In the genomic region with DNA sequence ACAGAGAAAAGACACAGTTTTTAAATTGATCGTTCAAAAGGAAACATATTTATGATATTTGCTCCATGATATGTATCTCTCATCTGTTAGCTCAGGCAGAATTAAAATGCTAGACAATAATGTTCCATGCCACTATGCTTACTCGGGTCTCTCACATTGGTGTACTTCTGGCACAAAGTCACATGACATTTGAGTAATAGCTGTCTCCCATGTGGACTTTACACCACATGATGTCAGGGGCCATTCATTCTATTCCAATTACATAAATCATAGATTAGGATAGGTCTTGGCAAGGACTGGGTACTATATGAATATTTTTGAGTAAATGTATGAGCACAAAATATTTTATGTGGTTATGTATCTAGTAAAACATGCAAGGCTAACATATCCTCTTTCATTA, we compare ENCODE assay signal across 1 cellular context.
TF ChIP-seq lines count a peak whose summit lies in the region.

No MANE protein-coding gene starts in this region.

TF ChIP-seq in SK-N-SH treated with all-trans-retinoic acid at 6 μM for 48 hours, 23 proteins besides CTCF, POLR2A, EP300 and RAD21 (continued from another document):
- TF ChIP-seq, protein P1, sequence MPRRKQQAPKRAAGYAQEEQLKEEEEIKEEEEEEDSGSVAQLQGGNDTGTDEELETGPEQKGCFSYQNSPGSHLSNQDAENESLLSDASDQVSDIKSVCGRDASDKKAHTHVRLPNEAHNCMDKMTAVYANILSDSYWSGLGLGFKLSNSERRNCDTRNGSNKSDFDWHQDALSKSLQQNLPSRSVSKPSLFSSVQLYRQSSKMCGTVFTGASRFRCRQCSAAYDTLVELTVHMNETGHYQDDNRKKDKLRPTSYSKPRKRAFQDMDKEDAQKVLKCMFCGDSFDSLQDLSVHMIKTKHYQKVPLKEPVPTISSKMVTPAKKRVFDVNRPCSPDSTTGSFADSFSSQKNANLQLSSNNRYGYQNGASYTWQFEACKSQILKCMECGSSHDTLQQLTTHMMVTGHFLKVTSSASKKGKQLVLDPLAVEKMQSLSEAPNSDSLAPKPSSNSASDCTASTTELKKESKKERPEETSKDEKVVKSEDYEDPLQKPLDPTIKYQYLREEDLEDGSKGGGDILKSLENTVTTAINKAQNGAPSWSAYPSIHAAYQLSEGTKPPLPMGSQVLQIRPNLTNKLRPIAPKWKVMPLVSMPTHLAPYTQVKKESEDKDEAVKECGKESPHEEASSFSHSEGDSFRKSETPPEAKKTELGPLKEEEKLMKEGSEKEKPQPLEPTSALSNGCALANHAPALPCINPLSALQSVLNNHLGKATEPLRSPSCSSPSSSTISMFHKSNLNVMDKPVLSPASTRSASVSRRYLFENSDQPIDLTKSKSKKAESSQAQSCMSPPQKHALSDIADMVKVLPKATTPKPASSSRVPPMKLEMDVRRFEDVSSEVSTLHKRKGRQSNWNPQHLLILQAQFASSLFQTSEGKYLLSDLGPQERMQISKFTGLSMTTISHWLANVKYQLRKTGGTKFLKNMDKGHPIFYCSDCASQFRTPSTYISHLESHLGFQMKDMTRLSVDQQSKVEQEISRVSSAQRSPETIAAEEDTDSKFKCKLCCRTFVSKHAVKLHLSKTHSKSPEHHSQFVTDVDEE (CRISPR knock-in tag; IDR thresholded peaks at IDR 0.05): no peak
- TF ChIP-seq, protein P2, sequence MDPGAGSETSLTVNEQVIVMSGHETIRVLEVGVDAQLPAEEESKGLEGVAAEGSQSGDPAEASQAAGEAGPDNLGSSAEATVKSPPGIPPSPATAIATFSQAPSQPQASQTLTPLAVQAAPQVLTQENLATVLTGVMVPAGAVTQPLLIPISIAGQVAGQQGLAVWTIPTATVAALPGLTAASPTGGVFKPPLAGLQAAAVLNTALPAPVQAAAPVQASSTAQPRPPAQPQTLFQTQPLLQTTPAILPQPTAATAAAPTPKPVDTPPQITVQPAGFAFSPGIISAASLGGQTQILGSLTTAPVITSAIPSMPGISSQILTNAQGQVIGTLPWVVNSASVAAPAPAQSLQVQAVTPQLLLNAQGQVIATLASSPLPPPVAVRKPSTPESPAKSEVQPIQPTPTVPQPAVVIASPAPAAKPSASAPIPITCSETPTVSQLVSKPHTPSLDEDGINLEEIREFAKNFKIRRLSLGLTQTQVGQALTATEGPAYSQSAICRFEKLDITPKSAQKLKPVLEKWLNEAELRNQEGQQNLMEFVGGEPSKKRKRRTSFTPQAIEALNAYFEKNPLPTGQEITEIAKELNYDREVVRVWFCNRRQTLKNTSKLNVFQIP (CRISPR knock-in tag; IDR thresholded peaks at IDR 0.05; ENCODE audit: borderline replicate concordance, low read depth): no peak
- no peak for TF ChIP-seq CSDC2 (CRISPR knock-in tag; IDR thresholded peaks at IDR 0.05)
- TF ChIP-seq PPARA (CRISPR knock-in tag; IDR thresholded peaks at IDR 0.05; ENCODE audit: borderline replicate concordance): no peak
- TF ChIP-seq ZC3H10 (CRISPR knock-in tag; IDR thresholded peaks at IDR 0.05): no peak
- TF ChIP-seq RARB (CRISPR knock-in tag; IDR thresholded peaks at IDR 0.05): no peak
- no peak for TF ChIP-seq ISL1 (CRISPR knock-in tag; IDR thresholded peaks at IDR 0.05)
- no peak for TF ChIP-seq TCF4 (CRISPR knock-in tag; IDR thresholded peaks at IDR 0.05; ENCODE audit: borderline replicate concordance)
- no peak for TF ChIP-seq ESRRG (CRISPR knock-in tag; IDR thresholded peaks at IDR 0.05)
- no peak for TF ChIP-seq ARNTL (CRISPR knock-in tag; IDR thresholded peaks at IDR 0.05; ENCODE audit: borderline replicate concordance, low read depth)
- TF ChIP-seq GLIS3 (CRISPR knock-in tag; IDR thresholded peaks at IDR 0.05): no peak
